ENCODE assay signal across 8 cellular contexts in the genomic region with DNA sequence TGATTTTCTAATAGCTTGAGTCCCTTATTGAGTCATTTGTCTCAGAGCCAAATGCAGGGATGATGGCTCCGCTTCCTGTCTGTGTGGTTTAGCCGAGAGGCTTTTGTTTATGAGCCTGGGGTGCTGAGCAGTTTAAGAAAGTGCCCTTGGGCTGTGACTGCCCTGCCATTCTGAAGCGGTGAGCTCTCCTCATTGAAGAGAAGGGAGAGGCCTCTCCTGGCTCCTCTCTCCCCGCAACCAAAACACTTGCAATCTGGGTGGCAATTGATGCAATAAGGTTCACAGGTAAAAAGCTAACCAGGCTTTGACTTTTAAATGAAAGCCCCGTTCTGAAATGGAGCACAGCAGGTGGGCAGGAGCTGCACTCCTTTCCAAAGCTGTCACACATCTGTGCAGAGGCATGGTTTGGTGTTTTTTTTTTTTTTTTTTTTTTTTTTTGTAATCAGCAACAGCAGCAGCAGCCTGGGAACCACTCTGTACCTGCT.
A peak's percentile ranks its signal among the peaks of the same experiment; 100 is the strongest.
DNase-seq lines count a peak whose midpoint lies in the region; ATAC-seq and TF ChIP-seq lines count a peak whose summit lies in the region.

No MANE protein-coding gene starts in this region.

- WGBS in gastroesophageal sphincter (ENCODE audit: low coverage in 1 of 2), 2 donors = 31 to 81% methylated on average over 3 to 5 of the region's 5 CpGs
- WGBS in suprapubic skin = 35% methylated on average over 5 of the region's 5 CpGs

- H3K79me2 ChIP-seq in OCI-LY3 (ENCODE audit: low read length) = no peaks in the 10 kb centered on the region

- H3K9ac ChIP-seq in OCI-LY3 (ENCODE audit: low read length) = no peak overlapping the region

- H3K4me2 ChIP-seq in OCI-LY3 (ENCODE audit: low read length) = peak overlapping the region; percentile 56

- TF ChIP-seq POLR2A in gastroesophageal sphincter (IDR thresholded peaks at IDR 0.05) (no peak), suprapubic skin (IDR thresholded peaks at IDR 0.05) (no peak)

- CTCF ChIA-PET in activated naive CD4-positive, alpha-beta T cell treated with anti-CD3 and anti-CD28 coated beads for 36 hours (lab: Charles Lee) = no interaction called here

- H3K9me3 ChIP-seq in OCI-LY3 (ENCODE audit: insufficient read depth, low read length) (no peaks in the 10 kb centered on the region), gastroesophageal sphincter (no peaks in the 10 kb centered on the region), suprapubic skin (no peaks in the 10 kb centered on the region)

- H3K4me1 Mint-ChIP-seq in activated naive CD4-positive, alpha-beta T cell treated with anti-CD3 and anti-CD28 coated beads for 36 hours (ENCODE audit: low read depth) = peaks cover 10% of the 10 kb centered on the region
- H3K4me1 Mint-ChIP-seq in stimulated activated effector memory CD8-positive, alpha-beta T cell treated with anti-CD3 and anti-CD28 coated beads, Interleukin-12 subunit alpha, Interleukin-12 subunit beta, amount 100 ng/mL, for 72 hours = peaks cover 15% of the 10 kb centered on the region

- H3K4me1 ChIP-seq in OCI-LY3 (ENCODE audit: low read length) (peaks cover 9% of the 10 kb centered on the region), gastroesophageal sphincter (peaks cover 0 to 8% (median 0%) of the 10 kb centered on the region in 3 donors), suprapubic skin (peaks cover 8% of the 10 kb centered on the region)

- 0 out of 2 replicates have a peak, but pooled peaks cover 2% of the 10 kb centered on the region for H3K27me3 ChIP-seq in OCI-LY3 (ENCODE audit: low read depth, low read length)
- H3K27me3 ChIP-seq in gastroesophageal sphincter = no peaks in the 10 kb centered on the region
- no peaks in the 10 kb centered on the region for H3K27me3 ChIP-seq in suprapubic skin

- intact Hi-C loops in activated naive CD4-positive, alpha-beta T cell treated with anti-CD3 and anti-CD28 coated beads for 36 hours (cut with micrococcal nuclease) = no loop called here

- H3K27me3 Mint-ChIP-seq in activated naive CD4-positive, alpha-beta T cell treated with anti-CD3 and anti-CD28 coated beads for 36 hours (ENCODE audit: low read depth) = no peaks in the 10 kb centered on the region

- no peaks in the 10 kb centered on the region for H3K36me3 Mint-ChIP-seq in activated naive CD4-positive, alpha-beta T cell treated with anti-CD3 and anti-CD28 coated beads for 36 hours (ENCODE audit: low read depth)
- no peaks in the 10 kb centered on the region for H3K36me3 Mint-ChIP-seq in stimulated activated effector memory CD8-positive, alpha-beta T cell treated with anti-CD3 and anti-CD28 coated beads, Interleukin-12 subunit alpha, Interleukin-12 subunit beta, amount 100 ng/mL, for 72 hours

- H3K4me3 ChIP-seq in OCI-LY3 (ENCODE audit: low read length) (peak overlapping the region; percentile 5), epithelial cell of esophagus (ENCODE audit: low read length) (no peak overlapping the region), gastroesophageal sphincter (no peak overlapping the region), suprapubic skin (no peak overlapping the region)

- H3K27ac ChIP-seq in OCI-LY3 (ENCODE audit: low read length) (no peak overlapping the region), gastroesophageal sphincter (no peak overlapping the region), suprapubic skin (no peak overlapping the region)

- no peaks in the 10 kb centered on the region for H3K36me3 ChIP-seq in OCI-LY3 (replicated peaks; ENCODE audit: low read depth, low read length)
- H3K36me3 ChIP-seq in gastroesophageal sphincter = no peaks in the 10 kb centered on the region
- H3K36me3 ChIP-seq in suprapubic skin = no peaks in the 10 kb centered on the region

- ATAC-seq in stimulated activated effector memory CD8-positive, alpha-beta T cell treated with anti-CD3 and anti-CD28 coated beads, Interleukin-12 subunit alpha, Interleukin-12 subunit beta, amount 100 ng/mL, for 72 hours = peak; percentile 94
- no peak for ATAC-seq in gastroesophageal sphincter

- H3K27ac Mint-ChIP-seq in activated naive CD4-positive, alpha-beta T cell treated with anti-CD3 and anti-CD28 coated beads for 36 hours = no peak overlapping the region
- H3K27ac Mint-ChIP-seq in stimulated activated effector memory CD8-positive, alpha-beta T cell treated with anti-CD3 and anti-CD28 coated beads, Interleukin-12 subunit alpha, Interleukin-12 subunit beta, amount 100 ng/mL, for 72 hours = no peak overlapping the region

- H3K9me3 Mint-ChIP-seq in activated naive CD4-positive, alpha-beta T cell treated with anti-CD3 and anti-CD28 coated beads for 36 hours = no peaks in the 10 kb centered on the region
- H3K9me3 Mint-ChIP-seq in stimulated activated effector memory CD8-positive, alpha-beta T cell treated with anti-CD3 and anti-CD28 coated beads, Interleukin-12 subunit alpha, Interleukin-12 subunit beta, amount 100 ng/mL, for 72 hours = no peaks in the 10 kb centered on the region

- H2AFZ ChIP-seq in OCI-LY3 (ENCODE audit: low read depth, low read length) = no peak overlapping the region

- TF ChIP-seq CTCF in OCI-LY3 (IDR thresholded peaks at IDR 0.05; ENCODE audit: low read depth, low read length) (no peak), epithelial cell of esophagus (IDR thresholded peaks at IDR 0.05; ENCODE audit: insufficient read depth, low read depth, low read length, missing control alignments) (no peak), gastroesophageal sphincter (IDR thresholded peaks at IDR 0.05) (no peak), suprapubic skin (IDR thresholded peaks at IDR 0.05) (no peak)

- no peak overlapping the region for H3K4me3 Mint-ChIP-seq in activated naive CD4-positive, alpha-beta T cell treated with anti-CD3 and anti-CD28 coated beads for 36 hours
- peak overlapping the region; percentile 23 for H3K4me3 Mint-ChIP-seq in stimulated activated effector memory CD8-positive, alpha-beta T cell treated with anti-CD3 and anti-CD28 coated beads, Interleukin-12 subunit alpha, Interleukin-12 subunit beta, amount 100 ng/mL, for 72 hours

- no peaks in the 10 kb centered on the region for H4K20me1 ChIP-seq in OCI-LY3 (ENCODE audit: insufficient read depth, low read length)

- peak; percentile 65 for DNase-seq in activated naive CD4-positive, alpha-beta T cell treated with anti-CD3 and anti-CD28 coated beads for 36 hours
- no peak for DNase-seq in activated naive CD4-positive, alpha-beta T cell treated with anti-CD3 and anti-CD28 coated beads, Interleukin-2, amount 50 U/mL, for 16 hours
- peak; percentile 77 for DNase-seq in epithelial cell of esophagus (ENCODE audit: low read depth)
- DNase-seq in stimulated activated effector memory CD8-positive, alpha-beta T cell treated with anti-CD3 and anti-CD28 coated beads, Interleukin-12 subunit alpha, Interleukin-12 subunit beta, amount 100 ng/mL, for 72 hours (ENCODE audit: low spot score in 2 of 2) = peak; percentile 5 to 55
- DNase-seq in mesenteric fat pad (ENCODE audit: low spot score) = no peak
- no peak for DNase-seq in suprapubic skin (ENCODE audit: low spot score in 2 of 2)

- TF ChIP-seq EP300 in gastroesophageal sphincter (IDR thresholded peaks at IDR 0.05) (no peak), suprapubic skin (IDR thresholded peaks at IDR 0.05) (no peak)

Comparison
In these comparisons a context has a peak if more than half of its experiments do, and no peak if none do; other contexts are left out.
1. DNase-seq: peak in activated naive CD4-positive, alpha-beta T cell treated with anti-CD3 and anti-CD28 coated beads for 36 hours (single experiment), epithelial cell of esophagus (single experiment) and stimulated activated effector memory CD8-positive, alpha-beta T cell treated with anti-CD3 and anti-CD28 coated beads, Interleukin-12 subunit alpha, Interleukin-12 subunit beta, amount 100 ng/mL, for 72 hours (2 of 2); none in activated naive CD4-positive, alpha-beta T cell treated with anti-CD3 and anti-CD28 coated beads, Interleukin-2, amount 50 U/mL, for 16 hours (single experiment), mesenteric fat pad (single experiment) and suprapubic skin (0 of 2).